In the genomic region with DNA sequence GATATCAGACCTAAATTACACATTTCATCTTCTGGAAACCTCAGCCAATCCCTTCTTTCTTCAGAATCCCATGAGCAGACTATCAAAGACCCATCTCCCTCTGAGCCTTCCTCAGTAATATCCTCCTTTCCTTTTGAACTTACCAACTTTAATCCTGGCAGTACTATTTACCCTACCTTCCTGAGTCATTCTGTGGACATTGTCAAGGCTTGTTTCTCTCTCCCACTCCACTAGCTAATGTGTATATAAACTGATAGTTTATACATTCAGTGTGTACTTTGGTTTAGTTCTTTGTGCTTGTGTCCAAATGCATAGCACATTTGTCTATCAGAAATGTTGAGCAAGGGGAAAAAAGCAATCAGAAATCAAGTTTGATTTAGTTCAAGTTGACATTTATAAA, we compare ENCODE assay signal across 1 cellular context.
TF ChIP-seq lines count a peak whose summit lies in the region.

No MANE protein-coding gene starts in this region.

TF ChIP-seq in GM23338, 12 proteins besides CTCF, POLR2A, EP300 and RAD21 (continued from another document):
- TF ChIP-seq ZNF331 (CRISPR knock-in tag; IDR thresholded peaks at IDR 0.05; ENCODE audit: low read depth) (no peak), STAT1 (IDR thresholded peaks at IDR 0.05; ENCODE audit: unreplicated experiment) (no peak), CREB1 (CRISPR knock-in tag; IDR thresholded peaks at IDR 0.05; ENCODE audit: low read depth) (no peak)
- TF ChIP-seq, protein P1, sequence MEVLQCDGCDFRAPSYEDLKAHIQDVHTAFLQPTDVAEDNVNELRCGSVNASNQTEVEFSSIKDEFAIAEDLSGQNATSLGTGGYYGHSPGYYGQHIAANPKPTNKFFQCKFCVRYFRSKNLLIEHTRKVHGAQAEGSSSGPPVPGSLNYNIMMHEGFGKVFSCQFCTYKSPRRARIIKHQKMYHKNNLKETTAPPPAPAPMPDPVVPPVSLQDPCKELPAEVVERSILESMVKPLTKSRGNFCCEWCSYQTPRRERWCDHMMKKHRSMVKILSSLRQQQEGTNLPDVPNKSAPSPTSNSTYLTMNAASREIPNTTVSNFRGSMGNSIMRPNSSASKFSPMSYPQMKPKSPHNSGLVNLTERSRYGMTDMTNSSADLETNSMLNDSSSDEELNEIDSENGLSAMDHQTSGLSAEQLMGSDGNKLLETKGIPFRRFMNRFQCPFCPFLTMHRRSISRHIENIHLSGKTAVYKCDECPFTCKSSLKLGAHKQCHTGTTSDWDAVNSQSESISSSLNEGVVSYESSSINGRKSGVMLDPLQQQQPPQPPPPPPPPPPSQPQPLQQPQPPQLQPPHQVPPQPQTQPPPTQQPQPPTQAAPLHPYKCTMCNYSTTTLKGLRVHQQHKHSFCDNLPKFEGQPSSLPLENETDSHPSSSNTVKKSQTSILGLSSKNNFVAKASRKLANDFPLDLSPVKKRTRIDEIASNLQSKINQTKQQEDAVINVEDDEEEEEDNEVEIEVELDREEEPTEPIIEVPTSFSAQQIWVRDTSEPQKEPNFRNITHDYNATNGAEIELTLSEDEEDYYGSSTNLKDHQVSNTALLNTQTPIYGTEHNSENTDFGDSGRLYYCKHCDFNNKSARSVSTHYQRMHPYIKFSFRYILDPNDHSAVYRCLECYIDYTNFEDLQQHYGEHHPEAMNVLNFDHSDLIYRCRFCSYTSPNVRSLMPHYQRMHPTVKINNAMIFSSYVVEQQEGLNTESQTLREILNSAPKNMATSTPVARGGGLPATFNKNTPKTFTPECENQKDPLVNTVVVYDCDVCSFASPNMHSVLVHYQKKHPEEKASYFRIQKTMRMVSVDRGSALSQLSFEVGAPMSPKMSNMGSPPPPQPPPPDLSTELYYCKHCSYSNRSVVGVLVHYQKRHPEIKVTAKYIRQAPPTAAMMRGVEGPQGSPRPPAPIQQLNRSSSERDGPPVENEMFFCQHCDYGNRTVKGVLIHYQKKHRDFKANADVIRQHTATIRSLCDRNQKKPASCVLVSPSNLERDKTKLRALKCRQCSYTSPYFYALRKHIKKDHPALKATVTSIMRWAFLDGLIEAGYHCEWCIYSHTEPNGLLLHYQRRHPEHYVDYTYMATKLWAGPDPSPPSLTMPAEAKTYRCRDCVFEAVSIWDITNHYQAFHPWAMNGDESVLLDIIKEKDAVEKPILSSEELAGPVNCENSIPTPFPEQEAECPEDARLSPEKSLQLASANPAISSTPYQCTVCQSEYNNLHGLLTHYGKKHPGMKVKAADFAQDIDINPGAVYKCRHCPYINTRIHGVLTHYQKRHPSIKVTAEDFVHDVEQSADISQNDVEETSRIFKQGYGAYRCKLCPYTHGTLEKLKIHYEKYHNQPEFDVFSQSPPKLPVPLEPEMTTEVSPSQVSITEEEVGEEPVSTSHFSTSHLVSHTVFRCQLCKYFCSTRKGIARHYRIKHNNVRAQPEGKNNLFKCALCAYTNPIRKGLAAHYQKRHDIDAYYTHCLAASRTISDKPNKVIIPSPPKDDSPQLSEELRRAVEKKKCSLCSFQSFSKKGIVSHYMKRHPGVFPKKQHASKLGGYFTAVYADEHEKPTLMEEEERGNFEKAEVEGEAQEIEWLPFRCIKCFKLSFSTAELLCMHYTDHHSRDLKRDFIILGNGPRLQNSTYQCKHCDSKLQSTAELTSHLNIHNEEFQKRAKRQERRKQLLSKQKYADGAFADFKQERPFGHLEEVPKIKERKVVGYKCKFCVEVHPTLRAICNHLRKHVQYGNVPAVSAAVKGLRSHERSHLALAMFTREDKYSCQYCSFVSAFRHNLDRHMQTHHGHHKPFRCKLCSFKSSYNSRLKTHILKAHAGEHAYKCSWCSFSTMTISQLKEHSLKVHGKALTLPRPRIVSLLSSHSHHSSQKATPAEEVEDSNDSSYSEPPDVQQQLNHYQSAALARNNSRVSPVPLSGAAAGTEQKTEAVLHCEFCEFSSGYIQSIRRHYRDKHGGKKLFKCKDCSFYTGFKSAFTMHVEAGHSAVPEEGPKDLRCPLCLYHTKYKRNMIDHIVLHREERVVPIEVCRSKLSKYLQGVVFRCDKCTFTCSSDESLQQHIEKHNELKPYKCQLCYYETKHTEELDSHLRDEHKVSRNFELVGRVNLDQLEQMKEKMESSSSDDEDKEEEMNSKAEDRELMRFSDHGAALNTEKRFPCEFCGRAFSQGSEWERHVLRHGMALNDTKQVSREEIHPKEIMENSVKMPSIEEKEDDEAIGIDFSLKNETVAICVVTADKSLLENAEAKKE (CRISPR knock-in tag; IDR thresholded peaks at IDR 0.05) = no peak
